In the genomic region with DNA sequence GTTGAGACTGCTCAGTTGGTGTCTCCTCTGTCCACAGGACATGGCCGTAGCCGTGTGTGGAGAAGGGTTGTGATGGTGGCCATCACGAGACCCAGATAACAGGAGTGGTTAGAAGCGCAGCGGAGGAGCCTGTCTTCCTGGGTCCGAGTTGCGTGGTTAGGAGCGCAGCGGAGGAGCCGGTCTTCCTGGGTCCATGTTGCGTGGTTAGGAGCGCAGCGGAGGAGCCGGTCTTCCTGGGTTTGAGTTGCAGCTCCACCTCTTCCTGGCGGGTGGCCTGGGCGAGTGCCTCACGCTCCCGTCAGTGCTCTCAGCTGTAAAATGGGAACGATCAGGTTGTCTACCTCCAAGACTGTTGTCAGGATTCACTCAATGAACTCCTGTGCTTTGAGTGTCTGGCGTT, we compare ENCODE assay signal across 24 cellular contexts.
"Had no signal": no experiment of that assay in that cellular context is flagged by ENCODE, and none has a peak within 500 bp of the region (broad histone marks: within the 10 kb centered on the region; RNA-seq: fewer than 3 reads in every experiment).

No MANE protein-coding gene starts in this region.

- H3K4me1 ChIP-seq: colonic mucosa, esophagus squamous epithelium, foreskin keratinocyte, gastrocnemius medialis had no signal

- H3K27me3 Mint-ChIP-seq: dendritic cell treated with granulocyte-macrophage colony-stimulating factor and Interleukin-4, amounts not matched to agents 40 ng/mL and 50 ng/mL, for 4 days; effector memory CD8-positive, alpha-beta T cell had no signal

- H3K27me3 ChIP-seq: colonic mucosa, dorsolateral prefrontal cortex, esophagus muscularis mucosa, esophagus squamous epithelium, foreskin keratinocyte, gastrocnemius medialis, gastroesophageal sphincter, heart left ventricle, heart right ventricle had no signal

- ATAC-seq: effector memory CD8-positive, alpha-beta T cell; foreskin keratinocyte; gastrocnemius medialis; gastroesophageal sphincter; heart left ventricle had no signal

- H3K9me3 ChIP-seq: colonic mucosa, esophagus muscularis mucosa, esophagus squamous epithelium, gastrocnemius medialis, gastroesophageal sphincter, heart left ventricle, heart right ventricle had no signal

- H3K36me3 ChIP-seq: colonic mucosa, esophagus squamous epithelium, gastrocnemius medialis, heart left ventricle, heart right ventricle had no signal

- H3K9me3 Mint-ChIP-seq: effector memory CD8-positive, alpha-beta T cell; endodermal cell had no signal

- H3K4me3 Mint-ChIP-seq: dendritic cell treated with granulocyte-macrophage colony-stimulating factor and Interleukin-4, amounts not matched to agents 40 ng/mL and 50 ng/mL, for 4 days; effector memory CD8-positive, alpha-beta T cell; endodermal cell had no signal

- H3K27ac ChIP-seq: colonic mucosa, coronary artery, dorsolateral prefrontal cortex, epithelial cell of prostate, esophagus muscularis mucosa, esophagus squamous epithelium, foreskin keratinocyte, gastrocnemius medialis, gastroesophageal sphincter, heart left ventricle, heart right ventricle had no signal

- H3K4me3 ChIP-seq: colonic mucosa, coronary artery, dorsolateral prefrontal cortex, esophagus muscularis mucosa, esophagus squamous epithelium, gastrocnemius medialis, gastroesophageal sphincter, heart left ventricle, heart right ventricle had no signal

- H3K27ac Mint-ChIP-seq: dendritic cell treated with granulocyte-macrophage colony-stimulating factor and Interleukin-4, amounts not matched to agents 40 ng/mL and 50 ng/mL, for 4 days; effector memory CD8-positive, alpha-beta T cell; endodermal cell had no signal

- DNase-seq: colonic mucosa; cortex of kidney; dermis blood vessel endothelial cell; dorsolateral prefrontal cortex; effector CD4-positive, alpha-beta T cell; effector CD8-positive, alpha-beta T cell; effector memory CD4-positive, alpha-beta T cell; effector memory CD8-positive, alpha-beta T cell; endodermal cell; erythroblast; esophagus squamous epithelium; foreskin fibroblast; foreskin keratinocyte; foreskin melanocyte; gastrocnemius medialis; glutamatergic neuron; head of caudate nucleus; heart left ventricle; heart right ventricle had no signal
